ENCODE assay signal across 22 cellular contexts in the genomic region with DNA sequence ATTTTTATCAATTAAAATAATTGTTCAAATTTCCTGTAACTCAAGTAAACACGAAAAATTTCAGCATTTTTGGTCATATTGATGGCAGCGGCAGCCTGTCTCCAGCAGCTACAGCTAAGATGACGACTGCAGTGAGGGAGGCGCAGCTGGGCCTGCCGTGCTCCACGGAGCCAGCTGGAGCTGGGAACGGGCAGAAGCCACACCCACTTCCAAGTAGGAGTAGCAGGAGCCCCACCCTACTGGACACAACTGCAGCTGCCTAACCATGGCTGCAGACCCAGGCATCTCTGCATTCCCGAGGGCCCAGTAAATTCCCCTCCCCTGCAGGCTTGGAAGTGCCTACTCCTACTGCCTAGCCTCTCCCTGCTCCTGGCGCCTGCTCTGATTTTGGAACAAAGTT.
DNase-seq lines count a peak whose midpoint lies in the region; ATAC-seq and TF ChIP-seq lines count a peak whose summit lies in the region.
"Had no signal": no experiment of that assay in that cellular context is flagged by ENCODE, and none has a peak within 500 bp of the region (broad histone marks: within the 10 kb centered on the region; RNA-seq: fewer than 3 reads in every experiment).

No MANE protein-coding gene starts in this region.

- no peaks in the 10 kb centered on the region for H4K20me1 ChIP-seq in GM23338 (replicated peaks; ENCODE audit: insufficient read depth)
- H4K20me1 ChIP-seq: BLaER1 treated with 17β-estradiol and CSF1 and Interleukin-3, amounts not matched to agents 10 nM and 100 nM had no signal

- no peak overlapping the region for H3K4me3 Mint-ChIP-seq in GM23338
- no peak overlapping the region for H3K4me3 Mint-ChIP-seq in stimulated activated effector memory CD8-positive, alpha-beta T cell treated with anti-CD3 and anti-CD28 coated beads, Interleukin-12 subunit alpha, Interleukin-12 subunit beta, amount 100 ng/mL, for 72 hours
- H3K4me3 Mint-ChIP-seq in activated naive CD4-positive, alpha-beta T cell treated with anti-CD3 and anti-CD28 coated beads, Interleukin-2, amount 10 ng/mL, durations not matched to agents 7 days and 5 days, result no peak overlapping the region
- H3K4me3 Mint-ChIP-seq: activated naive CD8-positive, alpha-beta T cell treated with anti-CD3 and anti-CD28 coated beads for 36 hours; dendritic cell treated with granulocyte-macrophage colony-stimulating factor and Interleukin-4, amounts not matched to agents 40 ng/mL and 50 ng/mL, for 4 days; stimulated activated naive CD8-positive, alpha-beta T cell treated with anti-CD3 and anti-CD28 coated beads, Interleukin-15, amount 100 ng/mL, for 72 hours had no signal

- DNase-seq in GM23338 (ENCODE audit: low spot score), result peak; percentile 59
- peak; percentile 97 for DNase-seq in NCI-H69 (lab: John Stamatoyannopoulos, UW)
- DNase-seq in fibroblast of pulmonary artery (ENCODE audit: low read depth), result peak; percentile 2
- DNase-seq in mesenteric fat pad (ENCODE audit: low spot score), result peak; percentile 73
- DNase-seq in stimulated activated effector memory CD8-positive, alpha-beta T cell treated with anti-CD3 and anti-CD28 coated beads, Interleukin-12 subunit alpha, Interleukin-12 subunit beta, amount 100 ng/mL, for 72 hours (ENCODE audit: low spot score in 2 of 2), result no peak
- DNase-seq in activated naive CD4-positive, alpha-beta T cell treated with anti-CD3 and anti-CD28 coated beads, Interleukin-2, amount 10 ng/mL, durations not matched to agents 7 days and 5 days, result no peak
- DNase-seq: activated naive CD8-positive, alpha-beta T cell treated with anti-CD3 and anti-CD28 coated beads for 36 hours; caudate nucleus; MM.1S; NCI-H2081 treated with DMSO at 0.1 percent for 48 hours; NCI-H446; stimulated activated naive CD8-positive, alpha-beta T cell treated with anti-CD3 and anti-CD28 coated beads, Interleukin-15, amount 100 ng/mL, for 72 hours had no signal

- CTCF ChIA-PET in activated naive CD4-positive, alpha-beta T cell treated with anti-CD3 and anti-CD28 coated beads, Interleukin-2, amount 10 ng/mL, durations not matched to agents 7 days and 5 days (lab: Charles Lee), result no interaction called here

- no peaks in the 10 kb centered on the region for H3K27me3 Mint-ChIP-seq in GM23338 (ENCODE audit: insufficient read depth, low read depth, poor library complexity)
- no peaks in the 10 kb centered on the region for H3K27me3 Mint-ChIP-seq in activated naive CD4-positive, alpha-beta T cell treated with anti-CD3 and anti-CD28 coated beads, Interleukin-2, amount 10 ng/mL, durations not matched to agents 7 days and 5 days
- H3K27me3 Mint-ChIP-seq: activated naive CD8-positive, alpha-beta T cell treated with anti-CD3 and anti-CD28 coated beads for 36 hours; dendritic cell treated with granulocyte-macrophage colony-stimulating factor and Interleukin-4, amounts not matched to agents 40 ng/mL and 50 ng/mL, for 4 days; progenitor cell of endocrine pancreas; stimulated activated naive CD8-positive, alpha-beta T cell treated with anti-CD3 and anti-CD28 coated beads, Interleukin-15, amount 100 ng/mL, for 72 hours had no signal

- peaks cover 4% of the 10 kb centered on the region; the same call in 2 of the 3 replicates for H3K9me3 Mint-ChIP-seq in GM23338
- H3K9me3 Mint-ChIP-seq in stimulated activated effector memory CD8-positive, alpha-beta T cell treated with anti-CD3 and anti-CD28 coated beads, Interleukin-12 subunit alpha, Interleukin-12 subunit beta, amount 100 ng/mL, for 72 hours, result peaks cover 9% of the 10 kb centered on the region
- H3K9me3 Mint-ChIP-seq in activated naive CD4-positive, alpha-beta T cell treated with anti-CD3 and anti-CD28 coated beads, Interleukin-2, amount 10 ng/mL, durations not matched to agents 7 days and 5 days, result peaks cover 7% of the 10 kb centered on the region

- no peaks in the 10 kb centered on the region for H3K4me1 Mint-ChIP-seq in GM23338
- H3K4me1 Mint-ChIP-seq in stimulated activated effector memory CD8-positive, alpha-beta T cell treated with anti-CD3 and anti-CD28 coated beads, Interleukin-12 subunit alpha, Interleukin-12 subunit beta, amount 100 ng/mL, for 72 hours, result no peaks in the 10 kb centered on the region
- no peaks in the 10 kb centered on the region for H3K4me1 Mint-ChIP-seq in activated naive CD4-positive, alpha-beta T cell treated with anti-CD3 and anti-CD28 coated beads, Interleukin-2, amount 10 ng/mL, durations not matched to agents 7 days and 5 days
- H3K4me1 Mint-ChIP-seq: activated naive CD8-positive, alpha-beta T cell treated with anti-CD3 and anti-CD28 coated beads for 36 hours; stimulated activated naive CD8-positive, alpha-beta T cell treated with anti-CD3 and anti-CD28 coated beads, Interleukin-15, amount 100 ng/mL, for 72 hours had no signal

- no peaks in the 10 kb centered on the region for H3K9me2 ChIP-seq in GM23338 (ENCODE audit: insufficient read depth)

- no peak overlapping the region for H3K4me2 ChIP-seq in GM23338
- H3K4me2 ChIP-seq: BLaER1 treated with 17β-estradiol and CSF1 and Interleukin-3, amounts not matched to agents 10 nM and 100 nM had no signal

- no peak for TF ChIP-seq CTCF in GM23338 (conservative IDR thresholded peaks at IDR 0.05; ENCODE audit: low read depth in 2 of 2)
- no peak for TF ChIP-seq CTCF in fibroblast of pulmonary artery (IDR thresholded peaks at IDR 0.05; ENCODE audit: low read length, missing control alignments)

- ATAC-seq in GM23338 (peak; percentile 88), HG02970 (IDR thresholded peaks at IDR 0.05; ENCODE audit: low FRiP score, unreplicated experiment) (no peak), HG03442 (IDR thresholded peaks at IDR 0.05; ENCODE audit: unreplicated experiment) (no peak)
- no peak for ATAC-seq in stimulated activated effector memory CD8-positive, alpha-beta T cell treated with anti-CD3 and anti-CD28 coated beads, Interleukin-12 subunit alpha, Interleukin-12 subunit beta, amount 100 ng/mL, for 72 hours
- ATAC-seq: left lung; stimulated activated naive CD8-positive, alpha-beta T cell treated with anti-CD3 and anti-CD28 coated beads, Interleukin-15, amount 100 ng/mL, for 72 hours had no signal

- H2AFZ ChIP-seq in GM23338, result no peak overlapping the region

- H3K27ac ChIP-seq in GM23338 (ENCODE audit: low read depth), result no peak overlapping the region
- H3K27ac ChIP-seq: BLaER1 treated with 17β-estradiol and CSF1 and Interleukin-3, amounts not matched to agents 10 nM and 100 nM; left lung; tibial artery; VCaP had no signal

- no peak overlapping the region for H3K27ac Mint-ChIP-seq in GM23338
- H3K27ac Mint-ChIP-seq in stimulated activated effector memory CD8-positive, alpha-beta T cell treated with anti-CD3 and anti-CD28 coated beads, Interleukin-12 subunit alpha, Interleukin-12 subunit beta, amount 100 ng/mL, for 72 hours, result no peak overlapping the region
- no peak overlapping the region for H3K27ac Mint-ChIP-seq in activated naive CD4-positive, alpha-beta T cell treated with anti-CD3 and anti-CD28 coated beads, Interleukin-2, amount 10 ng/mL, durations not matched to agents 7 days and 5 days
- H3K27ac Mint-ChIP-seq: activated naive CD8-positive, alpha-beta T cell treated with anti-CD3 and anti-CD28 coated beads for 36 hours; activated T-helper 2 cell treated with anti-CD3 and anti-CD28 coated beads, Interferon-gamma antibody, Interleukin-2, Interleukin-4, amounts not matched to agents 10 μg/mL and 5 μg/mL and 100 μg/mL, durations not matched to agents 14 hours and 24 hours and 36 hours; dendritic cell treated with granulocyte-macrophage colony-stimulating factor and Interleukin-4, amounts not matched to agents 40 ng/mL and 50 ng/mL, for 4 days; progenitor cell of endocrine pancreas; stimulated activated naive CD8-positive, alpha-beta T cell treated with anti-CD3 and anti-CD28 coated beads, Interleukin-15, amount 100 ng/mL, for 72 hours had no signal

- no peaks in the 10 kb centered on the region for H3K79me2 ChIP-seq in GM23338 (replicated peaks; ENCODE audit: insufficient read depth)

- H3K36me3 Mint-ChIP-seq in GM23338 (ENCODE audit: low read depth), result no peaks in the 10 kb centered on the region; the same call in 2 of the 3 replicates
- H3K36me3 Mint-ChIP-seq in stimulated activated effector memory CD8-positive, alpha-beta T cell treated with anti-CD3 and anti-CD28 coated beads, Interleukin-12 subunit alpha, Interleukin-12 subunit beta, amount 100 ng/mL, for 72 hours, result no peaks in the 10 kb centered on the region
- H3K36me3 Mint-ChIP-seq in activated naive CD4-positive, alpha-beta T cell treated with anti-CD3 and anti-CD28 coated beads, Interleukin-2, amount 10 ng/mL, durations not matched to agents 7 days and 5 days, result no peaks in the 10 kb centered on the region
- H3K36me3 Mint-ChIP-seq: activated naive CD8-positive, alpha-beta T cell treated with anti-CD3 and anti-CD28 coated beads for 36 hours had no signal

- no peaks in the 10 kb centered on the region for H3F3A ChIP-seq in GM23338 (replicated peaks; ENCODE audit: low read depth)

- H3K27me3 ChIP-seq in GM23338 (ENCODE audit: insufficient read depth), result no peaks in the 10 kb centered on the region
- H3K27me3 ChIP-seq: BLaER1 treated with 17β-estradiol and CSF1 and Interleukin-3, amounts not matched to agents 10 nM and 100 nM; left lung; tibial artery had no signal

- H3K36me3 ChIP-seq in GM23338 (ENCODE audit: insufficient read depth), result no peaks in the 10 kb centered on the region
- H3K36me3 ChIP-seq: BLaER1 treated with 17β-estradiol and CSF1 and Interleukin-3, amounts not matched to agents 10 nM and 100 nM; HAP-1; left lung; tibial artery had no signal

- H3K4me3 ChIP-seq in GM23338 (no peak overlapping the region), fibroblast of pulmonary artery (replicated peaks; ENCODE audit: low read depth, low read length) (no peak overlapping the region)
- H3K4me3 ChIP-seq: BLaER1 treated with 17β-estradiol and CSF1 and Interleukin-3, amounts not matched to agents 10 nM and 100 nM; HAP-1; left lung; tibial artery had no signal

- peaks cover 5% of the 10 kb centered on the region; the same call in 1 of the 2 replicates for H3K4me1 ChIP-seq in GM23338 (ENCODE audit: insufficient read depth)
- H3K4me1 ChIP-seq: BLaER1 treated with 17β-estradiol and CSF1 and Interleukin-3, amounts not matched to agents 10 nM and 100 nM; HAP-1; left lung; tibial artery had no signal

TF ChIP-seq in GM23338, 12 proteins besides CTCF, POLR2A, EP300 and RAD21 (continues in another document):
- no peak for TF ChIP-seq EZH2phosphoT487 (IDR thresholded peaks at IDR 0.05; ENCODE audit: unreplicated experiment)

Comparison
In these comparisons a context has a peak if more than half of its experiments do, and no peak if none do; other contexts are left out.
1. DNase-seq: peak in GM23338 (single experiment), NCI-H69 (single experiment), fibroblast of pulmonary artery (single experiment) and mesenteric fat pad (single experiment); none in stimulated activated effector memory CD8-positive, alpha-beta T cell treated with anti-CD3 and anti-CD28 coated beads, Interleukin-12 subunit alpha, Interleukin-12 subunit beta, amount 100 ng/mL, for 72 hours (0 of 2) and activated naive CD4-positive, alpha-beta T cell treated with anti-CD3 and anti-CD28 coated beads, Interleukin-2, amount 10 ng/mL, durations not matched to agents 7 days and 5 days (single experiment).